ENCODE assay signal across 8 cellular contexts in genomic region chr20:52103911-52104545, GRCh38.
DNase-seq lines count a peak whose midpoint lies in the region; ATAC-seq and TF ChIP-seq lines count a peak whose summit lies in the region.

No MANE protein-coding gene starts in this region.

- H3K27me3 ChIP-seq in parathyroid adenoma (ENCODE audit: control insufficient read depth, insufficient read depth, low read length) = peaks cover 5% of the 10 kb centered on the region

- H3K79me2 ChIP-seq in parathyroid adenoma = no peaks in the 10 kb centered on the region

- TF ChIP-seq CTCF in GM10266 (IDR thresholded peaks at IDR 0.05; ENCODE audit: control insufficient read depth, insufficient read depth, low read depth, missing control alignments) = no peak
- TF ChIP-seq CTCF in epithelial cell of esophagus (IDR thresholded peaks at IDR 0.05; ENCODE audit: insufficient read depth, low read depth, low read length, missing control alignments) = no peak
- no peak for TF ChIP-seq CTCF in parathyroid adenoma (IDR thresholded peaks at IDR 0.05)

- H3K9me3 ChIP-seq in parathyroid adenoma (ENCODE audit: control insufficient read depth, low read length) = no peaks in the 10 kb centered on the region

- H3K4me2 ChIP-seq in parathyroid adenoma (ENCODE audit: low read length) = peak overlapping the region; percentile 42

- H3K27ac ChIP-seq in parathyroid adenoma = no peak overlapping the region

- H3K4me3 ChIP-seq in epithelial cell of esophagus (ENCODE audit: low read length) (peak overlapping the region; percentile 65), parathyroid adenoma (ENCODE audit: low read depth, low read length) (no peak overlapping the region)

- DNase-seq in GM10266 (ENCODE audit: extremely low spot score) = peak; percentile 47
- DNase-seq in RPMI7951 (ENCODE audit: low read depth) = peak; percentile 36
- no peak for DNase-seq in epithelial cell of esophagus (ENCODE audit: low read depth)
- no peak for DNase-seq in central memory CD4-positive, alpha-beta T cell
- DNase-seq in cerebellum (ENCODE audit: low spot score) = no peak
- DNase-seq in NCI-H2029 treated with DMSO at 0.1 percent for 48 hours (lab: John Stamatoyannopoulos, UW) = no peak

- no peaks in the 10 kb centered on the region for H3K36me3 ChIP-seq in parathyroid adenoma (ENCODE audit: control insufficient read depth, insufficient read depth, low read length)

- peak overlapping the region; percentile 76 for H2AFZ ChIP-seq in parathyroid adenoma

- H3K9ac ChIP-seq in parathyroid adenoma = no peak overlapping the region

- no peak for ATAC-seq in GM21360 (IDR thresholded peaks at IDR 0.05; ENCODE audit: unreplicated experiment)

- no peaks in the 10 kb centered on the region for H3K4me1 ChIP-seq in parathyroid adenoma

Comparison
In these comparisons a context has a peak if more than half of its experiments do, and no peak if none do; other contexts are left out.
1. DNase-seq: peak in GM10266 (single experiment) and RPMI7951 (single experiment); none in epithelial cell of esophagus (single experiment), central memory CD4-positive, alpha-beta T cell (single experiment), cerebellum (single experiment) and NCI-H2029 treated with DMSO at 0.1 percent for 48 hours (single experiment).